ENCODE assay signal across 9 cellular contexts in genomic region chr7:134327896-134328295, GRCh38. TPM values are rescaled to one million over a fixed set of nuclear protein-coding genes. Genes with fewer than 3 reads are reported as not detected.
DNase-seq lines count a peak whose midpoint lies in the region; ATAC-seq lines count a peak whose summit lies in the region.
"Had no signal": no experiment of that assay in that cellular context is flagged by ENCODE, and none has a peak within 500 bp of the region (broad histone marks: within the 10 kb centered on the region; RNA-seq: fewer than 3 reads in every experiment).

No MANE protein-coding gene starts in this region.

- ATAC-seq in GM19328 (IDR thresholded peaks at IDR 0.05; ENCODE audit: unreplicated experiment): peak; percentile 72

- POLR2A ChIA-PET in CD8-positive, alpha-beta memory T cell (lab: Charles Lee): no interaction called here

- H3K27me3 Mint-ChIP-seq in CD8-positive, alpha-beta memory T cell: peaks cover 13 to 38% of the 10 kb centered on the region in 2 donors
- peaks cover 3 to 16% (median 9%) of the 10 kb centered on the region in 3 donors for H3K27me3 Mint-ChIP-seq in immature natural killer cell (ENCODE audit: low read depth in 3 of 3)

- H3K9me3 Mint-ChIP-seq in CD8-positive, alpha-beta memory T cell: no peaks in the 10 kb centered on the region
- H3K9me3 Mint-ChIP-seq in immature natural killer cell: peaks cover 0 to 3% (median 0%) of the 10 kb centered on the region in 6 donors
- H3K9me3 Mint-ChIP-seq: T-helper 1 cell treated with Interleukin-12 subunit alpha and Interleukin-12 subunit beta and Interleukin-4 antibody, amounts not matched to agents 30 μg/mL and 1 μg/mL, for 36 hours had no signal

- H3K9me3 ChIP-seq in CD8-positive, alpha-beta memory T cell (ENCODE audit: low read length): no peaks in the 10 kb centered on the region

- peaks cover 0 to 8% (median 5%) of the 10 kb centered on the region in 3 donors for H3K4me1 Mint-ChIP-seq in CD8-positive, alpha-beta memory T cell
- no peaks in the 10 kb centered on the region for H3K4me1 Mint-ChIP-seq in immature natural killer cell

- H3K36me3 ChIP-seq in CD8-positive, alpha-beta memory T cell (ENCODE audit: insufficient read depth, low read length): no peaks in the 10 kb centered on the region

- no peaks in the 10 kb centered on the region for H3K36me3 Mint-ChIP-seq in CD8-positive, alpha-beta memory T cell
- H3K36me3 Mint-ChIP-seq in immature natural killer cell: peaks cover 0 to 4% (median 0%) of the 10 kb centered on the region in 3 donors

- no peak overlapping the region for H3K4me3 ChIP-seq in CD8-positive, alpha-beta memory T cell (ENCODE audit: low read length)

- H3K27ac ChIP-seq in CD8-positive, alpha-beta memory T cell (ENCODE audit: low read depth, low read length): no peak overlapping the region

- H3K27me3 ChIP-seq in CD8-positive, alpha-beta memory T cell (ENCODE audit: insufficient read depth, low read length, poor library complexity, severe bottlenecking): peaks cover 4% of the 10 kb centered on the region

- peak; percentile 28 to 73 (median 44) for DNase-seq in CD8-positive, alpha-beta memory T cell
- DNase-seq in HK-2 (ENCODE audit: unreplicated experiment) (peak; percentile 29), RPMI8226 (peak; percentile 65), immature natural killer cell (peak; percentile 12 to 41 (median 24)), NCI-H226 (no peak)
- DNase-seq in activated naive CD4-positive, alpha-beta T cell treated with Interleukin-2 at 50 U/mL for 16 hours: peak; percentile 39
- DNase-seq in stimulated activated CD8-positive, alpha-beta memory T cell treated with anti-CD3 and anti-CD28 coated beads, Interleukin-12 subunit alpha, Interleukin-12 subunit beta, amount 100 ng/mL, for 1 hour (ENCODE audit: low read depth): peak; percentile 22

- H3K4me3 Mint-ChIP-seq in CD8-positive, alpha-beta memory T cell: no peak overlapping the region
- no peak overlapping the region for H3K4me3 Mint-ChIP-seq in immature natural killer cell
- H3K4me3 Mint-ChIP-seq: T-helper 1 cell treated with Interleukin-12 subunit alpha and Interleukin-12 subunit beta and Interleukin-4 antibody, amounts not matched to agents 30 μg/mL and 1 μg/mL, for 36 hours had no signal

- H3K27ac Mint-ChIP-seq in CD8-positive, alpha-beta memory T cell: peak overlapping the region in 1 of 8 donors; percentile 48
- H3K27ac Mint-ChIP-seq in immature natural killer cell: no peak overlapping the region
- H3K27ac Mint-ChIP-seq: T-helper 1 cell treated with Interleukin-12 subunit alpha and Interleukin-12 subunit beta and Interleukin-4 antibody, amounts not matched to agents 30 μg/mL and 1 μg/mL, for 36 hours had no signal

- CTCF ChIA-PET in CD8-positive, alpha-beta memory T cell (lab: Charles Lee): no interaction called here

- no peaks in the 10 kb centered on the region for H3K4me1 ChIP-seq in CD8-positive, alpha-beta memory T cell (ENCODE audit: insufficient read depth, low read length)

RNA-seq across cellular contexts. Expression of gene SLC35B4, which starts 11.2 kb away (rescaled TPM):
- total RNA-seq in CD8-positive, alpha-beta memory T cell: 10 to 100 TPM; 18.6 to 20.5 TPM
- polyA plus RNA-seq in CD8-positive, alpha-beta memory T cell: 20.3 TPM
- 10 to 100 TPM; 18.2 to 35.5 (median 23.5) TPM for polyA plus RNA-seq in immature natural killer cell
